ENCODE assay signal across 8 cellular contexts in the genomic region with DNA sequence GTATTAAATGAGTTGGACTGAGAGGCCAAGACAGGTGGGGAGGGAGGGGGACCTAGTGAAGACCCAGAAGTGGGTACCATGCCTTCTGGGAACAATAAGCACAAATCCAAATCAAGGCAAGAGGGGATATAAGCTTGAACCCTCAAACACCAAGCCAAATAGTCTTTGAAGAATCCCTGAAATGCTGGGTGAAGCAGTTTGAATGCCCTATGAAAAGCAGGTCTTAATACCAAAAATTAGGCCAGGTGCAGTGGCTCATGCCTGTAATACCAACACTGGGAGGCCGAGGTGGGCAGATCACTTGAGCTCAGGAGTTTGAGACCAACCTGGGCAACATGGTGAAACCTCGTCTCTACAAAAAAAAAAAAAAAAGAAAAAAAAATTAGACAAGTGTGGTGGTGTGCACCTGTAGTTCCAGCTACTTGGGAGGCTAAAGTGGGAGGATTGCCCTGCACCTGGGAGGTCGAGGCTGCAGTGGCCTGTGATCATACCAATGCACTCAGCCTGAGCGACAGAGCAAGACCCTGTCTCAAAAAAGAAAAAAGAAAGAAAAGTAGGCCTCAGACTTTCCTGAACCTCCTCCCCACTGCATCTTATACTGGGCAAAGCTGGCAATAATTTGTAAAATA. TPM values are rescaled to one million over a fixed set of nuclear protein-coding genes. Genes with fewer than 3 reads are reported as not detected.
DNase-seq lines count a peak whose midpoint lies in the region; ATAC-seq and TF ChIP-seq lines count a peak whose summit lies in the region.

No MANE protein-coding gene starts in this region.

- H3K9me3 ChIP-seq in tibial artery: no peaks in the 10 kb centered on the region

- intact Hi-C loops in activated naive CD4-positive, alpha-beta T cell treated with anti-CD3 and anti-CD28 coated beads for 36 hours (cut with micrococcal nuclease): loop anchor here (10.0 kb wide), 1 partner anchor 1356 kb away; the partner anchor contains the start of gene ARHGAP25
- intact Hi-C loops in tibial artery (cut with DNase I; ENCODE audit: low total_unique reads): no loop called here

- H3K27me3 ChIP-seq in tibial artery: no peaks in the 10 kb centered on the region

- H3K27me3 Mint-ChIP-seq in activated naive CD4-positive, alpha-beta T cell treated with anti-CD3 and anti-CD28 coated beads for 36 hours (ENCODE audit: low read depth): no peaks in the 10 kb centered on the region
- no peaks in the 10 kb centered on the region for H3K27me3 Mint-ChIP-seq in memory B cell

- no peak for DNase-seq in activated naive CD4-positive, alpha-beta T cell treated with anti-CD3 and anti-CD28 coated beads for 36 hours
- DNase-seq in activated naive CD4-positive, alpha-beta T cell treated with anti-CD3 and anti-CD28 coated beads, Interleukin-2, amount 50 U/mL, for 16 hours: no peak
- no peak for DNase-seq in activated naive CD4-positive, alpha-beta T cell treated with anti-CD3 and anti-CD28 coated beads, Interleukin-2, amount 50 U/mL, for 72 hours (ENCODE audit: low spot score in 2 of 2)
- DNase-seq in memory B cell (ENCODE audit: low spot score in 2 of 2) (no peak), tibial artery (peak in 1 of 2 donors; percentile 25), NCI-H2227 (lab: John Stamatoyannopoulos, UW; ENCODE audit: unreplicated experiment) (no peak), NCI-H1417 treated with DMSO at 0.1 percent for 48 hours (lab: John Stamatoyannopoulos, UW) (no peak), SW 1271 (lab: John Stamatoyannopoulos, UW) (no peak)

- no peaks in the 10 kb centered on the region for H3K9me3 Mint-ChIP-seq in activated naive CD4-positive, alpha-beta T cell treated with anti-CD3 and anti-CD28 coated beads for 36 hours
- H3K9me3 Mint-ChIP-seq in activated naive CD4-positive, alpha-beta T cell treated with anti-CD3 and anti-CD28 coated beads, Interleukin-2, amount 50 U/mL, for 72 hours: peaks cover 0 to 2% of the 10 kb centered on the region in 2 donors
- peaks cover 2% of the 10 kb centered on the region for H3K9me3 Mint-ChIP-seq in memory B cell

- peak overlapping the region; percentile 100 for H3K27ac Mint-ChIP-seq in activated naive CD4-positive, alpha-beta T cell treated with anti-CD3 and anti-CD28 coated beads for 36 hours
- H3K27ac Mint-ChIP-seq in activated naive CD4-positive, alpha-beta T cell treated with anti-CD3 and anti-CD28 coated beads, Interleukin-2, amount 50 U/mL, for 72 hours: peak overlapping the region; percentile 37 to 98
- H3K27ac Mint-ChIP-seq in memory B cell: peak overlapping the region; percentile 100

- CTCF ChIA-PET in activated naive CD4-positive, alpha-beta T cell treated with anti-CD3 and anti-CD28 coated beads for 36 hours (lab: Charles Lee): interaction anchor here (0.9 to 2.1 kb wide), 4 partner anchors 37 to 49 kb away, joined by 3 to 13 read pairs (median 5); no protein-coding TSS in a partner anchor

- peaks cover 9 to 13% (median 11%) of the 10 kb centered on the region in 3 donors for H3K36me3 ChIP-seq in tibial artery

- peak overlapping the region; percentile 94 to 99 for H3K27ac ChIP-seq in tibial artery

- no peak for ATAC-seq in activated naive CD4-positive, alpha-beta T cell treated with anti-CD3 and anti-CD28 coated beads, Interleukin-2, amount 50 U/mL, for 72 hours
- ATAC-seq in memory B cell (ENCODE audit: low read depth): no peak

- H3K4me1 Mint-ChIP-seq in activated naive CD4-positive, alpha-beta T cell treated with anti-CD3 and anti-CD28 coated beads for 36 hours (ENCODE audit: low read depth): peaks cover 54% of the 10 kb centered on the region
- peaks cover 50% of the 10 kb centered on the region for H3K4me1 Mint-ChIP-seq in memory B cell

- TF ChIP-seq CTCF in tibial artery (IDR thresholded peaks at IDR 0.05): no peak

- H3K4me3 ChIP-seq in tibial artery: no peak overlapping the region

- peak overlapping the region; percentile 97 for H3K4me3 Mint-ChIP-seq in activated naive CD4-positive, alpha-beta T cell treated with anti-CD3 and anti-CD28 coated beads for 36 hours
- H3K4me3 Mint-ChIP-seq in memory B cell: no peak overlapping the region

- H3K36me3 Mint-ChIP-seq in activated naive CD4-positive, alpha-beta T cell treated with anti-CD3 and anti-CD28 coated beads for 36 hours (ENCODE audit: low read depth): peaks cover 41% of the 10 kb centered on the region
- peaks cover 33 to 36% of the 10 kb centered on the region in 2 donors for H3K36me3 Mint-ChIP-seq in activated naive CD4-positive, alpha-beta T cell treated with anti-CD3 and anti-CD28 coated beads, Interleukin-2, amount 50 U/mL, for 72 hours
- peaks cover 29% of the 10 kb centered on the region for H3K36me3 Mint-ChIP-seq in memory B cell

- H3K4me1 ChIP-seq in tibial artery: peaks cover 0 to 48% (median 33%) of the 10 kb centered on the region in 4 donors

RNA-seq across cellular contexts. Expression of gene PCBP1, which starts 3.5 kb away (rescaled TPM):
- 100 to 1,000 TPM; 363 to 374 TPM for total RNA-seq in activated naive CD4-positive, alpha-beta T cell treated with anti-CD3 and anti-CD28 coated beads for 36 hours
- total RNA-seq in activated naive CD4-positive, alpha-beta T cell treated with anti-CD3 and anti-CD28 coated beads, Interleukin-2, amount 50 U/mL, for 72 hours: 100 to 1,000 TPM; 339 to 451 TPM
